In the genomic region with DNA sequence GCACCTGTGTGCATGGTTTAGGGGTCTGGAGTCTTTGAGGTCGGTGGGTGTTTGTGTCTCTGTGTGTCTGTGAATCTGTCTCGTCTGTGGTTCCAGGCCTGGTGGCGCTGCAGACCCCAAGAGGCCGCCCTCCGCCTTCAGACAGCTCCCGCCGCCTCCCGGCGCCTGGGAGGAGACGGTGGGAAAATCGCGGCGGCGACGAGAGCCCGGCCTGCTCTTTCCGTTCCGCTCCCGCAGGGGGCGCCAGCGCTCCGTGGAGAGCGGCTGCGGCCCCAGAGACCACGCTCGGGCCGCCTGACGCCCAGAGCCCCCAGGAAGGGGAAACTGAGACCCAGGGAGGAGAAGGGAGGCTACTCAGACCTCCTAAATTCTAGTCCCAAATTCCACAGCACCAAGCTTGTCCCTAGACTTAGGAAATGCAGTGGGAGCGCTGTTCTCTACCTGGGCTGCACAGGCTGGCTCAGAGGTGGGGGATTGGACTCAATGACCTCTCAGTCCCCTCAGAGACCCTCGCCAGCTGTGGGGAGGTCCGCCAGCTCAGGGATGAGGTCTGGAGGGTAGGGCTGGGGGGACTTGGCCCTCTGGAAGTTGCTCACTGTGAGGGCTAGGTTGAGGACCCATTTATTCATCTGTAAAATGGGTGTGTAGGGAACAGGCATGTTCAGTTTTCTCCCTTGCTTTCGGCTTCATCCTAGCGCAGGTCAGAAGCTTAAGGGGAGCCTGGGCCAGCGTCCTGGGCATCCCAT, we compare ENCODE assay signal across 8 cellular contexts. TPM values are rescaled to one million over a fixed set of nuclear protein-coding genes. Genes with fewer than 3 reads are reported as not detected.
DNase-seq lines count a peak whose midpoint lies in the region; ATAC-seq and TF ChIP-seq lines count a peak whose summit lies in the region.

No MANE protein-coding gene starts in this region.

- ATAC-seq in naive thymus-derived CD4-positive, alpha-beta T cell = peak; percentile 52
- ATAC-seq in HG03565 (IDR thresholded peaks at IDR 0.05; ENCODE audit: unreplicated experiment) = no peak

- no peak overlapping the region for H3K4me3 ChIP-seq in epithelial cell of esophagus (ENCODE audit: low read length)
- H3K4me3 ChIP-seq in naive thymus-derived CD4-positive, alpha-beta T cell (ENCODE audit: low read length) = no peak overlapping the region
- no peak overlapping the region for H3K4me3 ChIP-seq in tibial nerve

- no peaks in the 10 kb centered on the region for H3K9me3 ChIP-seq in naive thymus-derived CD4-positive, alpha-beta T cell (ENCODE audit: control insufficient read depth in 2 of 3, low read length in 3 of 3)
- no peaks in the 10 kb centered on the region for H3K9me3 ChIP-seq in tibial nerve

- peak; percentile 72 for TF ChIP-seq CTCF in epithelial cell of esophagus (IDR thresholded peaks at IDR 0.05; ENCODE audit: insufficient read depth, low read depth, low read length, missing control alignments)
- TF ChIP-seq CTCF in tibial nerve (IDR thresholded peaks at IDR 0.05) = peak; percentile 73 to 85 (median 81)

- TF ChIP-seq POLR2A in tibial nerve (IDR thresholded peaks at IDR 0.05) = no peak

- H3K36me3 ChIP-seq in naive thymus-derived CD4-positive, alpha-beta T cell (ENCODE audit: control insufficient read depth in 2 of 3, insufficient read depth in 3 of 3, low read length in 3 of 3) = no peaks in the 10 kb centered on the region
- no peaks in the 10 kb centered on the region for H3K36me3 ChIP-seq in tibial nerve

- intact Hi-C loops in naive thymus-derived CD4-positive, alpha-beta T cell (cut with micrococcal nuclease) = loop anchor here in 1 of 2 donors (1.0 kb wide), 1 partner anchor 658 kb away; no protein-coding TSS in a partner anchor

- TF ChIP-seq EP300 in tibial nerve (IDR thresholded peaks at IDR 0.05) = no peak

- H3K27me3 Mint-ChIP-seq in naive thymus-derived CD4-positive, alpha-beta T cell = peaks cover 41 to 48% (median 43%) of the 10 kb centered on the region in 5 donors

- no peaks in the 10 kb centered on the region for H3K36me3 Mint-ChIP-seq in naive thymus-derived CD4-positive, alpha-beta T cell

- POLR2A ChIA-PET in naive thymus-derived CD4-positive, alpha-beta T cell (lab: Charles Lee) = no interaction called here

- H3K27ac Mint-ChIP-seq in naive thymus-derived CD4-positive, alpha-beta T cell = no peak overlapping the region

- no peak overlapping the region for H3K27ac ChIP-seq in naive thymus-derived CD4-positive, alpha-beta T cell (ENCODE audit: low read depth, low read length)
- no peak overlapping the region for H3K27ac ChIP-seq in tibial nerve

- no peak overlapping the region for H3K4me3 Mint-ChIP-seq in naive thymus-derived CD4-positive, alpha-beta T cell

- DNase-seq in NCI-H510A treated with DMSO at 0.1 percent for 48 hours (lab: John Stamatoyannopoulos, UW) (peak; percentile 61), NCI-H510A (lab: John Stamatoyannopoulos, UW) (no peak), NCI-H146 treated with DMSO at 0.1 percent for 48 hours (lab: John Stamatoyannopoulos, UW; ENCODE audit: unreplicated experiment) (peak; percentile 24), epithelial cell of esophagus (ENCODE audit: low read depth) (peak; percentile 17), tibial nerve (ENCODE audit: low spot score in 2 of 2) (peak in 1 of 2 donors; percentile 20)
- DNase-seq in activated CD4-positive, alpha-beta T cell treated with anti-CD3 and anti-CD28 coated beads for 48 hours = peak; percentile 63
- peak in 7 of 9 donors; percentile 9 to 63 (median 26) for DNase-seq in naive thymus-derived CD4-positive, alpha-beta T cell

- H3K9me3 Mint-ChIP-seq in naive thymus-derived CD4-positive, alpha-beta T cell = peaks cover 0 to 2% (median 0%) of the 10 kb centered on the region in 11 donors

- no peaks in the 10 kb centered on the region for H3K27me3 ChIP-seq in naive thymus-derived CD4-positive, alpha-beta T cell (ENCODE audit: control insufficient read depth in 2 of 2, insufficient read depth in 2 of 2, low read length in 2 of 2)
- peaks cover 0 to 80% of the 10 kb centered on the region in 2 donors for H3K27me3 ChIP-seq in tibial nerve

- no peaks in the 10 kb centered on the region for H3K4me1 ChIP-seq in naive thymus-derived CD4-positive, alpha-beta T cell (ENCODE audit: control insufficient read depth in 2 of 2, insufficient read depth in 2 of 2, low read length in 2 of 2)
- peaks cover 0 to 15% (median 0%) of the 10 kb centered on the region in 4 donors for H3K4me1 ChIP-seq in tibial nerve

- peaks cover 0 to 9% (median 3%) of the 10 kb centered on the region in 7 donors for H3K4me1 Mint-ChIP-seq in naive thymus-derived CD4-positive, alpha-beta T cell

- 10 to 15% methylated on average over 26 to 33 of the region's 34 CpGs for WGBS in tibial nerve, 2 donors

- CTCF ChIA-PET in naive thymus-derived CD4-positive, alpha-beta T cell (lab: Charles Lee) = interaction anchor here (1.5 kb wide), 1 partner anchor 10 kb away, joined by 4 read pairs; no protein-coding TSS in a partner anchor

RNA-seq across cellular contexts. Expression of a gene that starts 36.9 kb away (rescaled TPM):
- total RNA-seq in naive thymus-derived CD4-positive, alpha-beta T cell = 10 to 100 TPM; 42.1 to 94.7 (median 73.4) TPM
- polyA plus RNA-seq in naive thymus-derived CD4-positive, alpha-beta T cell = 10 to 100 TPM; 88.0 to 93.4 TPM
- 10 to 100 TPM; 39.8 to 51.3 (median 48.8) TPM for total RNA-seq in tibial nerve

RNA-seq across cellular contexts. Expression of a gene that starts 43.5 kb away (rescaled TPM):
- total RNA-seq in naive thymus-derived CD4-positive, alpha-beta T cell = not detected
- not detected for polyA plus RNA-seq in naive thymus-derived CD4-positive, alpha-beta T cell
- total RNA-seq in tibial nerve = 10 to 100 TPM in 1 of 4 donors, 1 to 10 TPM in 3; 2.7 to 12.3 (median 8.4) TPM
